30 cellular contexts compared by ENCODE assay signal in the genomic region with DNA sequence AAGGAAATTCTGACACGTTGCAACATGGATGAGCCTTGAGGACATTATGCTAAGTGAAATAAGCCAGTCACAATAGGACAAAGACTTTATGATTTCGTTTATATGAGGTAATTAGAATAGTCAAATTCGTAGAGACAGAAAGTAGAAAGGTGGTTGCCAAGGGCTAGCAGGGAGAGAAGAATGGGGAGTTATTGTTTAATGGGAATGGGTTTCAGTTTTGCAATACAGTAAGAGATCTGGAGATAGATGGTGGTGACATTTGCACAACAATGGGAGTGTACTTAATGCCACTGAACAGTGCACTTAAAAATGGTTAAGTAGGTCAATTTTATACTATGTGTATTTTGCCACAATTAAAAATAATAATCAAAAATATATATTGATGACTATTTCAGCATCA. TPM values are rescaled to one million over a fixed set of nuclear protein-coding genes. Genes with fewer than 3 reads are reported as not detected.
"Had no signal": no experiment of that assay in that cellular context is flagged by ENCODE, and none has a peak within 500 bp of the region (broad histone marks: within the 10 kb centered on the region; RNA-seq: fewer than 3 reads in every experiment).

No MANE protein-coding gene starts in this region.

- H3K27ac ChIP-seq: esophagus squamous epithelium, heart right ventricle, left lung, parathyroid adenoma, suprapubic skin, transverse colon, upper lobe of right lung, uterus had no signal

- H3K9me3 ChIP-seq: esophagus squamous epithelium, heart right ventricle, left lung, mucosa of descending colon, suprapubic skin, transverse colon, upper lobe of right lung, uterus had no signal

- DNase-seq: dermis blood vessel endothelial cell; effector memory CD8-positive, alpha-beta T cell; erythroblast; esophagus squamous epithelium; foreskin melanocyte; glutamatergic neuron; heart right ventricle; hippocampal formation; left cardiac atrium; left lung; mesenchymal stem cell; mucosa of descending colon; naive B cell; stimulated activated CD4-positive, alpha-beta T cell treated with anti-CD3 and anti-CD28 coated beads, Interleukin-12 subunit alpha, Interleukin-12 subunit beta, amount 100 ng/mL, for 4 hours; stimulated activated CD4-positive, alpha-beta T cell treated with anti-CD3 and anti-CD28 coated beads, Interleukin-1b, Interleukin-23, amount 100 ng/mL, for 48 hours; stimulated activated CD4-positive, alpha-beta T cell treated with anti-CD3 and anti-CD28 coated beads, Interleukin-4, amount 100 ng/mL, for 1 hour; stimulated activated CD8-positive, alpha-beta memory T cell treated with anti-CD3 and anti-CD28 coated beads, Interleukin-4, amount 100 ng/mL, for 48 hours; stimulated activated naive CD4-positive, alpha-beta T cell; stimulated activated naive CD8-positive, alpha-beta T cell treated with anti-CD3 and anti-CD28 coated beads, Interleukin-15, amount 100 ng/mL, for 72 hours; transverse colon; upper lobe of right lung; uterus had no signal

- H3K9ac ChIP-seq: parathyroid adenoma had no signal

- H3K36me3 ChIP-seq: esophagus squamous epithelium, heart right ventricle, left lung, suprapubic skin, transverse colon, upper lobe of right lung, uterus had no signal

- H2AFZ ChIP-seq: parathyroid adenoma had no signal

- H3K27me3 ChIP-seq: esophagus squamous epithelium, heart right ventricle, left lung, suprapubic skin, transverse colon, upper lobe of right lung, uterus had no signal

- H3K4me1 ChIP-seq: heart right ventricle, left lung, parathyroid adenoma, transverse colon, upper lobe of right lung, uterus had no signal

- ATAC-seq: effector memory CD8-positive, alpha-beta T cell; heart right ventricle; left cardiac atrium; left lung; mucosa of descending colon; natural killer cell treated with Interleukin-12 subunit alpha and Interleukin-12 subunit beta and Interleukin-15 and Interleukin-18, amount 100 ng/mL, for 72 hours; sciatic nerve; stimulated activated naive CD8-positive, alpha-beta T cell treated with anti-CD3 and anti-CD28 coated beads, Interleukin-15, amount 100 ng/mL, for 72 hours; upper lobe of right lung had no signal

- H3K79me2 ChIP-seq: parathyroid adenoma had no signal

- FAIRE-seq: endometrium, islet of Langerhans had no signal

- H3K4me3 ChIP-seq: esophagus squamous epithelium, heart right ventricle, left lung, mucosa of descending colon, smooth muscle cell, suprapubic skin, transverse colon, upper lobe of right lung, uterus had no signal

- H3K4me2 ChIP-seq: smooth muscle cell had no signal

RNA-seq across cellular contexts. Expression of a gene that starts 56.3 kb away (rescaled TPM):
- total RNA-seq: lung microvascular endothelial cell, upper lobe of right lung had no signal
